15 cellular contexts compared by ENCODE assay signal in the genomic region with DNA sequence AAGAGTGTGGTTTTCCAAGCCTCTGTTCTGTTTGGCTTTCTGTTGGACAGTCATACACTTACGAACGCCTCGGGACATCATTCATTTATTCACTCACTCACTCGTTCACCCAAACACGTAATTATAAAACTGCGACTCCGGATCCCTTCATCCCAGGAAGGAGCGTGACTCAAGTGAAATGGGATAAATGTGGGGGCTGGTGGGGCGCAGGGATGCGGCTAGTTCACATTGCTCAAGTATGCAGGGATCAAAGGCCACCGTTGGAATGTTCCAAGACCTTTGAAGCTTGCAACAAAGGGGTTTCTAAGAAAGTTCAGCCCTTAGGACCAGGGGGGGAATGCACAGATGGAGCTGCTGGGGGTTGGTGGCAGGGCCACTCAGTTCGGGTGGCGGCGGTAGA.
"Had no signal": no experiment of that assay in that cellular context is flagged by ENCODE, and none has a peak within 500 bp of the region (broad histone marks: within the 10 kb centered on the region; RNA-seq: fewer than 3 reads in every experiment).

No MANE protein-coding gene starts in this region.

- H3K9me3 ChIP-seq: gastrocnemius medialis, suprapubic skin, upper lobe of left lung had no signal

- ATAC-seq: gastrocnemius medialis; sciatic nerve; stimulated activated naive CD8-positive, alpha-beta T cell treated with anti-CD3 and anti-CD28 coated beads, Interleukin-15, Interleukin-2, amounts not matched to agents 100 U/mL and 50 U/mL, for 24 hours had no signal

- H3K27me3 ChIP-seq: upper lobe of left lung had no signal

- H3K27ac ChIP-seq: gastrocnemius medialis, suprapubic skin, upper lobe of left lung had no signal

- H3K4me3 ChIP-seq: gastrocnemius medialis, lung, suprapubic skin, upper lobe of left lung had no signal

- H3K36me3 ChIP-seq: gastrocnemius medialis, suprapubic skin, upper lobe of left lung had no signal

- H3K4me1 ChIP-seq: gastrocnemius medialis, suprapubic skin, upper lobe of left lung had no signal

- DNase-seq: activated B cell treated with CpG ODN at 0.5 μM for 24 hours; activated CD4-positive, alpha-beta T cell treated with anti-CD3 and anti-CD28 coated beads, Interleukin-2, amount 10 ng/mL, durations not matched to agents 7 days and 5 days; activated CD8-positive, alpha-beta memory T cell treated with anti-CD3 and anti-CD28 coated beads for 24 hours; activated naive CD4-positive, alpha-beta T cell treated with anti-CD3 and anti-CD28 coated beads, Interleukin-2, amount 50 U/mL, for 16 hours; amniotic stem cell; gastrocnemius medialis; midbrain; stimulated activated CD4-positive, alpha-beta T cell treated with anti-CD3 and anti-CD28 coated beads, Interleukin-2, amount 100 ng/mL, for 48 hours; stimulated activated CD8-positive, alpha-beta memory T cell treated with anti-CD3 and anti-CD28 coated beads, Interleukin-4, amount 100 ng/mL, for 48 hours; stimulated activated naive CD8-positive, alpha-beta T cell treated with anti-CD3 and anti-CD28 coated beads, Interleukin-15, Interleukin-2, amounts not matched to agents 100 U/mL and 50 U/mL, for 24 hours; T-helper 2 cell; upper lobe of left lung had no signal
